Comparison of ENCODE assay signal across 9 cellular contexts in the genomic region with DNA sequence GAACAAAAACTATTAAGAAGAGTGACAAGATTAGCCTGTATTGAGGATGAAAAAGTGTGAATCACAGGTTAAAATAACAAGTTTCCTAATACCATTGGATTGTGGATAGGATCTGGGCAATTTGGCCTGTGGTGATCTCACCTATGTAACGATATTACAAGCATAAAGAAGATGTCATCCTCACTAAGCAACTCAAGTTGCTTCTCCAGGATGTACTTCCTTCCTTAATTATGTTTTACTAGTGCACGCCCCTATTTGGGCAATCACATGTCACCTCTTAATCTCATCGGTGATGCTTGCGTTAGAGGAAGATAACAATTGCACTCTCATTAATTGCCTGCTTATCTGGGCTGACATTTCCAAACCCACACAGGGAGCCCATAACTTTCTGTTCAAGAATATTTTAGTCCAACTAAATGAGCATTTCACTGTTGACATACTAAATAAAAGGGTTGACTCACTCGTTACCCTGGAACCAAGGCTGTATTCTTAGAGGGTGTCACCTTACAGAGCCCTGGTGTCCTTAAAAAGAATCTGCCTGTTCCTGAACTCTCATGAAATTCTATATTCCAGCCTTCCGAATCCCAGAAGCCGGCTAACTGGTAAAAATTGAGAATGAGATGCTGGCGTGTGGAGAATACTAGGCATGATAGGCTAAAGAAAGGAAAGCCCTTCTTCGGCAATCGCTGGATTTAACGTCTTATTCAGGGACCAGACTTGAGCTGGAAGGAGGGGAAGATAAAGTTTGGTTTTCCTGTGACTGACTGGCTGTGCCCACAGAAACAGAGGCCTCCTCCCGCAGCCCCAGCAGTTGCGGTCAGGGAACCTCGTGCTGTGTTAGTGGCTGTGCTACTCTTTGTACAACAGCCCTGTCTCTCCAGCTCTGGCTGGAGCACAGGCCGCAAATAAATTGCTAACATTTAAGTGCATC.
DNase-seq lines count a peak whose midpoint lies in the region; ATAC-seq and TF ChIP-seq lines count a peak whose summit lies in the region.
"Had no signal": no experiment of that assay in that cellular context is flagged by ENCODE, and none has a peak within 500 bp of the region (broad histone marks: within the 10 kb centered on the region; RNA-seq: fewer than 3 reads in every experiment).

No MANE protein-coding gene starts in this region.

- intact Hi-C loops in mucosa of descending colon (cut with DNase I, micrococcal nuclease) = no loop called here

- ATAC-seq in mucosa of descending colon (peak; percentile 10), GM18868 (IDR thresholded peaks at IDR 0.05; ENCODE audit: unreplicated experiment) (no peak), GM21528 (IDR thresholded peaks at IDR 0.05; ENCODE audit: low FRiP score, unreplicated experiment) (no peak)

- peak; percentile 87 for DNase-seq in LHCN-M2 (ENCODE audit: low read depth)
- DNase-seq in amniotic epithelial cell (ENCODE audit: low read depth) = peak; percentile 61
- no peak for DNase-seq in mucosa of descending colon
- DNase-seq in BE2C = no peak
- no peak for DNase-seq in HK-2 (ENCODE audit: unreplicated experiment)
- DNase-seq: activated CD4-positive, alpha-beta T cell treated with anti-CD3 and anti-CD28 coated beads, Interleukin-2, amount 50 U/mL, for 4 hours had no signal

- peak overlapping the region; percentile 14; the same call in 1 of the 2 replicates for H3K4me2 ChIP-seq in BLaER1

- H3K4me1 ChIP-seq in BLaER1 = peaks cover 10% of the 10 kb centered on the region
- H3K4me1 ChIP-seq in mucosa of descending colon (ENCODE audit: low read depth) = no peaks in the 10 kb centered on the region
- no peaks in the 10 kb centered on the region for H3K4me1 ChIP-seq in BE2C

- no peak overlapping the region for H3K27ac ChIP-seq in BLaER1

- TF ChIP-seq CTCF in mucosa of descending colon (IDR thresholded peaks at IDR 0.05) (no peak), BE2C (IDR thresholded peaks at IDR 0.05; ENCODE audit: low read depth, low read length) (no peak)

- H3K27me3 ChIP-seq in BLaER1 = no peaks in the 10 kb centered on the region
- H3K27me3 ChIP-seq in BE2C = no peaks in the 10 kb centered on the region

- H4K20me1 ChIP-seq in BLaER1 = no peaks in the 10 kb centered on the region

- H3K4me3 ChIP-seq in BLaER1 (no peak overlapping the region), mucosa of descending colon (no peak overlapping the region), BE2C (ENCODE audit: low read depth, low read length) (no peak overlapping the region)

- no peak overlapping the region for H3K9ac ChIP-seq in BLaER1

- H3K9me3 ChIP-seq in BLaER1 (no peaks in the 10 kb centered on the region), mucosa of descending colon (no peaks in the 10 kb centered on the region), BE2C (no peaks in the 10 kb centered on the region)

- no peaks in the 10 kb centered on the region for H3K36me3 ChIP-seq in BLaER1
- no peaks in the 10 kb centered on the region for H3K36me3 ChIP-seq in mucosa of descending colon (ENCODE audit: low read depth)
- no peaks in the 10 kb centered on the region for H3K36me3 ChIP-seq in BE2C

Comparison
In these comparisons a context has a peak if more than half of its experiments do, and no peak if none do; other contexts are left out.
1. DNase-seq: peak in LHCN-M2 (single experiment) and amniotic epithelial cell (single experiment); none in mucosa of descending colon (0 of 3), BE2C (single experiment) and HK-2 (single experiment).